7 cellular contexts compared by ENCODE assay signal in genomic region chr17:46183383-46183782, GRCh38. TPM values are rescaled to one million over a fixed set of nuclear protein-coding genes. Genes with fewer than 3 reads are reported as not detected.
DNase-seq lines count a peak whose midpoint lies in the region; ATAC-seq, FAIRE-seq and TF ChIP-seq lines count a peak whose summit lies in the region.
"Not testable (repeated sequence)": the region's sequence is repeated elsewhere in the genome, so short reads cannot be mapped to it uniquely, and the experiment has no call there.

No MANE protein-coding gene starts in this region.

- peak overlapping the region in 4 of 7 donors; percentile 5 to 80 (median 56) for H3K27ac Mint-ChIP-seq in CD4-positive, alpha-beta memory T cell
- H3K27ac Mint-ChIP-seq in activated T-helper 17 cell treated with anti-CD3 and anti-CD28 coated beads, Interleukin-2, amount 50 U/mL, for 72 hours, result peak overlapping the region; percentile 5
- H3K27ac Mint-ChIP-seq in chondrocyte (ENCODE audit: unreplicated experiment), result peak overlapping the region; percentile 10
- H3K27ac Mint-ChIP-seq in natural killer cell treated with Interleukin-12 subunit alpha and Interleukin-12 subunit beta and Interleukin-15 and Interleukin-18, amount 100 ng/mL, for 72 hours, result peak overlapping the region; percentile 71 to 96
- peak overlapping the region; percentile 43 for H3K27ac Mint-ChIP-seq in stimulated activated naive CD8-positive, alpha-beta T cell treated with anti-CD3 and anti-CD28 coated beads, Interleukin-15, Interleukin-2, amounts not matched to agents 100 ng/mL and 50 ng/mL, for 24 hours

- in situ Hi-C loops in HepG2 (cut with HindIII; ENCODE audit: extremely low pct_ligation_motif_present, low pct_unique_long_range_greater_than_20kb), result not testable (repeated sequence)

- peaks cover 95% of the 10 kb centered on the region for H3K4me1 ChIP-seq in CD4-positive, alpha-beta memory T cell (ENCODE audit: insufficient read depth, low read length)
- peaks cover 81% of the 10 kb centered on the region for H3K4me1 ChIP-seq in HepG2 (ENCODE audit: insufficient read depth, low read length)

- peak overlapping the region in 5 of 8 donors; percentile 25 to 83 (median 57) for H3K4me3 Mint-ChIP-seq in CD4-positive, alpha-beta memory T cell
- peak overlapping the region; percentile 27 for H3K4me3 Mint-ChIP-seq in activated T-helper 17 cell treated with anti-CD3 and anti-CD28 coated beads, Interleukin-2, amount 50 U/mL, for 72 hours
- H3K4me3 Mint-ChIP-seq in chondrocyte (ENCODE audit: unreplicated experiment); natural killer cell treated with Interleukin-12 subunit alpha and Interleukin-12 subunit beta and Interleukin-15 and Interleukin-18, amount 100 ng/mL, for 72 hours; stimulated activated naive CD8-positive, alpha-beta T cell treated with anti-CD3 and anti-CD28 coated beads, Interleukin-15, Interleukin-2, amounts not matched to agents 100 ng/mL and 50 ng/mL, for 24 hours: not testable (repeated sequence)

- not testable (repeated sequence) for H3K4me2 ChIP-seq in HepG2 (ENCODE audit: low read depth, low read length)

- not testable (repeated sequence) for H3K27ac ChIP-seq in CD4-positive, alpha-beta memory T cell (ENCODE audit: low read depth, low read length); HepG2 (ENCODE audit: extremely low read length, insufficient read depth, low read length)
- peak overlapping the region; percentile 6 for H3K27ac ChIP-seq in RWPE1

- TF ChIP-seq EP300 in HepG2 (IDR thresholded peaks at IDR 0.05; ENCODE audit: low read depth in 2 of 2, low read length in 2 of 2); HepG2 (CRISPR knock-in tag; IDR thresholded peaks at IDR 0.05; ENCODE audit: borderline replicate concordance): not testable (repeated sequence)

- CTCF ChIA-PET in CD4-positive, alpha-beta memory T cell (lab: Charles Lee; ENCODE audit: partially characterized antibody), result interaction anchor here (0.7 to 1.5 kb wide), 4 partner anchors 10 to 139 kb away, joined by 3 to 4 read pairs (median 4); partner anchors contain the start of gene KANSL1
- CTCF ChIA-PET in RWPE1 (lab: Yijun Ruan, JAX), result interaction anchor here (0.6 to 1.1 kb wide), 4 partner anchors 10 to 132 kb away, joined by 3 to 4 read pairs (median 3); partner anchors contain the start of gene KANSL1
- CTCF ChIA-PET in HepG2 (lab: Yijun Ruan, JAX; ENCODE audit: low intra/inter-chr PET ratio, low total read pairs), result not testable (repeated sequence)

- H3K9me3 Mint-ChIP-seq in CD4-positive, alpha-beta memory T cell; activated T-helper 17 cell treated with anti-CD3 and anti-CD28 coated beads, Interleukin-2, amount 50 U/mL, for 72 hours; chondrocyte (ENCODE audit: low read depth); natural killer cell treated with Interleukin-12 subunit alpha and Interleukin-12 subunit beta and Interleukin-15 and Interleukin-18, amount 100 ng/mL, for 72 hours; stimulated activated naive CD8-positive, alpha-beta T cell treated with anti-CD3 and anti-CD28 coated beads, Interleukin-15, Interleukin-2, amounts not matched to agents 100 ng/mL and 50 ng/mL, for 24 hours: not testable (repeated sequence)

- intact Hi-C loops in CD4-positive, alpha-beta memory T cell (cut with micrococcal nuclease); HepG2 (cut with micrococcal nuclease; ENCODE audit: unreplicated experiment): not testable (repeated sequence)

- not testable (repeated sequence) for H3K36me3 ChIP-seq in CD4-positive, alpha-beta memory T cell (ENCODE audit: insufficient read depth, low read length); HepG2 (replicated peaks in 1 of 2; ENCODE audit: control insufficient read depth in 1 of 2, insufficient read depth in 2 of 2, low read length in 2 of 2)

- FAIRE-seq in HepG2 (lab: Jason Lieb, UNC), result not testable (repeated sequence)

- not testable (repeated sequence) for H3K9me3 ChIP-seq in CD4-positive, alpha-beta memory T cell (ENCODE audit: control insufficient read depth in 1 of 2, low read length in 2 of 2); HepG2 (ENCODE audit: low read length)

- not testable (repeated sequence) for H3K4me3 ChIP-seq in CD4-positive, alpha-beta memory T cell (ENCODE audit: low read length in 2 of 2); HepG2 (replicated peaks in 1 of 3; ENCODE audit: insufficient read depth in 1 of 3, low read depth in 2 of 3, low read length in 3 of 3)

- not testable (repeated sequence) for TF ChIP-seq CTCF in RWPE1 (conservative IDR thresholded peaks at IDR 0.05; ENCODE audit: low read depth); chondrocyte (IDR thresholded peaks at IDR 0.05); HepG2 (CRISPR knock-in tag; IDR thresholded peaks at IDR 0.05)

- WGBS in HepG2 (ENCODE audit: low lambda C conversion rate), result 93% methylated on average over 7 of the region's 7 CpGs

- not testable (repeated sequence) for BruUV-seq in HepG2 (replicated peaks; lab: Mats Ljungman, UMichigan)

- not testable (repeated sequence) for ATAC-seq in activated T-helper 17 cell treated with anti-CD3 and anti-CD28 coated beads, Interleukin-2, amount 50 U/mL, for 72 hours (replicated peaks); HepG2; natural killer cell treated with Interleukin-12 subunit alpha and Interleukin-12 subunit beta and Interleukin-15 and Interleukin-18, amount 100 ng/mL, for 72 hours

- peaks cover 99% of the 10 kb centered on the region for H3K79me2 ChIP-seq in HepG2 (ENCODE audit: insufficient read depth, low read length)

- H3K36me3 Mint-ChIP-seq in CD4-positive, alpha-beta memory T cell, result peaks cover 4 to 15% of the 10 kb centered on the region in 2 donors
- peaks cover 33% of the 10 kb centered on the region for H3K36me3 Mint-ChIP-seq in activated T-helper 17 cell treated with anti-CD3 and anti-CD28 coated beads, Interleukin-2, amount 50 U/mL, for 72 hours (ENCODE audit: low read depth)
- not testable (repeated sequence) for H3K36me3 Mint-ChIP-seq in chondrocyte (ENCODE audit: low read depth); natural killer cell treated with Interleukin-12 subunit alpha and Interleukin-12 subunit beta and Interleukin-15 and Interleukin-18, amount 100 ng/mL, for 72 hours
- peaks cover 18% of the 10 kb centered on the region for H3K36me3 Mint-ChIP-seq in stimulated activated naive CD8-positive, alpha-beta T cell treated with anti-CD3 and anti-CD28 coated beads, Interleukin-15, Interleukin-2, amounts not matched to agents 100 ng/mL and 50 ng/mL, for 24 hours (ENCODE audit: low read depth)

- not testable (repeated sequence) for H3K27me3 ChIP-seq in CD4-positive, alpha-beta memory T cell (ENCODE audit: insufficient read depth, low read length); HepG2 (ENCODE audit: control insufficient read depth in 1 of 2, insufficient read depth in 2 of 2, low read length in 2 of 2)

- TF ChIP-seq POLR2A in HepG2 (IDR thresholded peaks at IDR 0.05; ENCODE audit: insufficient read depth in 1 of 2, low read depth in 2 of 2, low read length in 2 of 2), result not testable (repeated sequence)

- H2AFZ ChIP-seq in HepG2 (ENCODE audit: low read length), result not testable (repeated sequence)

- POLR2A ChIA-PET in CD4-positive, alpha-beta memory T cell (lab: Charles Lee; ENCODE audit: partially characterized antibody), result interaction anchor here (1.3 to 9.7 kb wide), 5 partner anchors 9 to 38 kb away, joined by 3 to 68 read pairs (median 8); partner anchors contain the start of gene KANSL1
- POLR2A ChIA-PET in RWPE1 (lab: Yijun Ruan, JAX; ENCODE audit: low non-redundant PET), result interaction anchor here (0.7 kb wide), 1 partner anchor 83 kb away, joined by 5 read pairs; no protein-coding TSS in a partner anchor
- POLR2A ChIA-PET in HepG2 (lab: Yijun Ruan, JAX), result not testable (repeated sequence)

- H4K20me1 ChIP-seq in HepG2 (ENCODE audit: insufficient read depth, low read length), result peaks cover 98% of the 10 kb centered on the region

- H3K27me3 Mint-ChIP-seq in CD4-positive, alpha-beta memory T cell; activated T-helper 17 cell treated with anti-CD3 and anti-CD28 coated beads, Interleukin-2, amount 50 U/mL, for 72 hours; chondrocyte (ENCODE audit: low read depth); natural killer cell treated with Interleukin-12 subunit alpha and Interleukin-12 subunit beta and Interleukin-15 and Interleukin-18, amount 100 ng/mL, for 72 hours; stimulated activated naive CD8-positive, alpha-beta T cell treated with anti-CD3 and anti-CD28 coated beads, Interleukin-15, Interleukin-2, amounts not matched to agents 100 ng/mL and 50 ng/mL, for 24 hours: not testable (repeated sequence)

- H3K4me1 Mint-ChIP-seq in CD4-positive, alpha-beta memory T cell, result peaks cover 69 to 100% (median 88%) of the 10 kb centered on the region in 4 donors
- H3K4me1 Mint-ChIP-seq in activated T-helper 17 cell treated with anti-CD3 and anti-CD28 coated beads, Interleukin-2, amount 50 U/mL, for 72 hours, result peaks cover 67% of the 10 kb centered on the region
- H3K4me1 Mint-ChIP-seq in chondrocyte (ENCODE audit: low read depth), result peaks cover 76% of the 10 kb centered on the region
- H3K4me1 Mint-ChIP-seq in natural killer cell treated with Interleukin-12 subunit alpha and Interleukin-12 subunit beta and Interleukin-15 and Interleukin-18, amount 100 ng/mL, for 72 hours (ENCODE audit: low read depth in 2 of 2), result peaks cover 78 to 89% of the 10 kb centered on the region in 2 donors
- peaks cover 99% of the 10 kb centered on the region for H3K4me1 Mint-ChIP-seq in stimulated activated naive CD8-positive, alpha-beta T cell treated with anti-CD3 and anti-CD28 coated beads, Interleukin-15, Interleukin-2, amounts not matched to agents 100 ng/mL and 50 ng/mL, for 24 hours (ENCODE audit: low read depth)

- TF ChIP-seq RAD21 in HepG2 (CRISPR knock-in tag; IDR thresholded peaks at IDR 0.05), result not testable (repeated sequence)

- not testable (repeated sequence) for DNase-seq in CD4-positive, alpha-beta memory T cell; RWPE1 (ENCODE audit: low spot score); chondrocyte (ENCODE audit: low spot score); HepG2 (ENCODE audit: low spot score); natural killer cell treated with Interleukin-12 subunit alpha and Interleukin-12 subunit beta and Interleukin-15 and Interleukin-18, amount 100 ng/mL, for 72 hours (ENCODE audit: low spot score)

- not testable (repeated sequence) for H3K9ac ChIP-seq in HepG2 (ENCODE audit: insufficient read depth, low read depth, low read length)

RNA-seq across cellular contexts. Expression of gene KANSL1, which starts 9.8 kb away (rescaled TPM):
- total RNA-seq in CD4-positive, alpha-beta memory T cell, result 100 to 1,000 TPM; 190 to 206 TPM
- polyA plus RNA-seq in CD4-positive, alpha-beta memory T cell, result 10 to 100 TPM in 1 of 2 donors, 1 to 10 TPM in 1; 6.7 to 24.3 TPM
- 100 to 1,000 TPM in 1 of 2 donors, 10 to 100 TPM in 1; 83.6 to 170 TPM for total RNA-seq in activated T-helper 17 cell treated with anti-CD3 and anti-CD28 coated beads, Interleukin-2, amount 50 U/mL, for 72 hours
- total RNA-seq in chondrocyte (61.4 to 75.8 TPM (median 68.8 TPM) in 3 replicates), HepG2 (2016; rRNA removed; fragmentation: Illumina TruSeq; extraction: Trizol) (59.6 and 60.9 TPM in 2 replicates)
- 223 and 253 TPM in 2 replicates for total RNA-seq in HepG2 (2016; cell fraction: cytosol; rRNA removed; fragmentation: Illumina TruSeq; extraction: Trizol; ENCODE audit: low read depth)
- total RNA-seq in HepG2 (2016; cell fraction: insoluble cytoplasmic fraction; rRNA removed; fragmentation: Illumina TruSeq; extraction: Trizol), result 54.9 and 58.3 TPM in 2 replicates
- total RNA-seq in HepG2 (2016; cell fraction: membrane; rRNA removed; fragmentation: Illumina TruSeq; extraction: Trizol), result 138 and 153 TPM in 2 replicates
- 130 and 145 TPM in 2 replicates for total RNA-seq in HepG2 (2016; cell fraction: nucleus; rRNA removed; fragmentation: Illumina TruSeq; extraction: Trizol)
- polyA plus RNA-seq in HepG2 (2011; rRNA removed), result 22.8 and 24.0 TPM in 2 replicates
- 11.2 and 14.3 TPM in 2 replicates for polyA plus RNA-seq in HepG2 (2011; cell fraction: cytosol; rRNA removed)
- 69.1 and 88.4 TPM in 2 replicates for polyA plus RNA-seq in HepG2 (2011; cell fraction: nucleus; rRNA removed)
- 23.5 and 23.7 TPM in 2 replicates for polyA plus RNA-seq in HepG2 (2012)
- 2.0 and 2.7 TPM in 2 replicates for polyA plus RNA-seq in HepG2 (2016; cell fraction: cytosol; fragmentation: Illumina TruSeq; extraction: Trizol; ENCODE audit: low read depth)
- polyA plus RNA-seq in HepG2 (2016; cell fraction: insoluble cytoplasmic fraction; fragmentation: Illumina TruSeq; extraction: Trizol; ENCODE audit: low read depth), result 21.5 and 27.8 TPM in 2 replicates
- 5.6 and 6.8 TPM in 2 replicates for polyA plus RNA-seq in HepG2 (2016; cell fraction: membrane; fragmentation: Illumina TruSeq; extraction: Trizol; ENCODE audit: low read depth)
- 94.8 and 102 TPM in 2 replicates for polyA plus RNA-seq in HepG2 (2016; cell fraction: nucleus; fragmentation: Illumina TruSeq; extraction: Trizol; ENCODE audit: insufficient read depth, low read depth)
- polyA minus RNA-seq in HepG2 (2011; rRNA and poly(A)+ RNA removed; ENCODE audit: low replicate concordance), result 94.4 and 97.7 TPM in 2 replicates
- 61.5 and 62.2 TPM in 2 replicates for polyA minus RNA-seq in HepG2 (2011; cell fraction: cytosol; rRNA and poly(A)+ RNA removed)
- polyA minus RNA-seq in HepG2 (2011; cell fraction: nucleus; rRNA and poly(A)+ RNA removed), result 272 and 315 TPM in 2 replicates
- 100 to 1,000 TPM; 127 to 161 TPM for total RNA-seq in natural killer cell treated with Interleukin-12 subunit alpha and Interleukin-12 subunit beta and Interleukin-15 and Interleukin-18, amount 100 ng/mL, for 72 hours

Comparison
In these comparisons a context has a peak if more than half of its experiments do, and no peak if none do; other contexts are left out.
1. H3K27ac Mint-ChIP-seq: peak in every context shown above with its lines; median percentile 84 in natural killer cell treated with Interleukin-12 subunit alpha and Interleukin-12 subunit beta and Interleukin-15 and Interleukin-18, amount 100 ng/mL, for 72 hours; 56 in CD4-positive, alpha-beta memory T cell; 43 in stimulated activated naive CD8-positive, alpha-beta T cell treated with anti-CD3 and anti-CD28 coated beads, Interleukin-15, Interleukin-2, amounts not matched to agents 100 ng/mL and 50 ng/mL, for 24 hours; 10 in chondrocyte; 5 in activated T-helper 17 cell treated with anti-CD3 and anti-CD28 coated beads, Interleukin-2, amount 50 U/mL, for 72 hours.